Comparison of ENCODE assay signal across 14 cellular contexts in genomic region chr19:4794971-4795370, GRCh38. TPM values are rescaled to one million over a fixed set of nuclear protein-coding genes. Genes with fewer than 3 reads are reported as not detected.
A peak's percentile ranks its signal among the peaks of the same experiment; 100 is the strongest.
DNase-seq lines count a peak whose midpoint lies in the region; ATAC-seq and TF ChIP-seq lines count a peak whose summit lies in the region.
"Had no signal": no experiment of that assay in that cellular context is flagged by ENCODE, and none has a peak within 500 bp of the region (broad histone marks: within the 10 kb centered on the region; RNA-seq: fewer than 3 reads in every experiment).

No MANE protein-coding gene starts in this region.

- intact Hi-C loops in left cardiac atrium (cut with DNase I): no loop called here
- intact Hi-C loops in colonic mucosa (cut with DNase I): no loop called here

- peaks cover 0 to 8% (median 3%) of the 10 kb centered on the region in 3 donors for H3K36me3 Mint-ChIP-seq in immature natural killer cell

- no peak for TF ChIP-seq CTCF in right atrium auricular region (IDR thresholded peaks at IDR 0.05)
- no peak for TF ChIP-seq CTCF in colonic mucosa (IDR thresholded peaks at IDR 0.05)

- H3K27me3 ChIP-seq in right atrium auricular region (no peaks in the 10 kb centered on the region), thymus (ENCODE audit: control insufficient read depth, insufficient read depth) (no peaks in the 10 kb centered on the region), colonic mucosa (no peaks in the 10 kb centered on the region)
- H3K27me3 ChIP-seq: upper lobe of right lung had no signal

- H3K4me1 ChIP-seq in right atrium auricular region: peaks cover 0 to 48% of the 10 kb centered on the region in 2 donors
- H3K4me1 ChIP-seq in thymus (ENCODE audit: control insufficient read depth, insufficient read depth, low read length): peaks cover 8% of the 10 kb centered on the region
- peaks cover 10% of the 10 kb centered on the region for H3K4me1 ChIP-seq in colonic mucosa

- DNase-seq in right atrium auricular region (ENCODE audit: low spot score) (no peak), left cardiac atrium (no peak), RKO (ENCODE audit: low spot score) (peak; percentile 56), epithelial cell of prostate (ENCODE audit: low read depth, low spot score) (peak; percentile 45), nucleus accumbens (lab: John Stamatoyannopoulos, UW) (no peak), immature natural killer cell (no peak), colonic mucosa (no peak)
- DNase-seq: hypothalamus, NCI-H2081 treated with DMSO at 0.1 percent for 48 hours, NCI-H524 treated with DMSO at 0.1 percent for 48 hours, retina, T-helper 17 cell, upper lobe of right lung had no signal

- peaks cover 26 to 39% of the 10 kb centered on the region in 2 donors for H3K4me1 Mint-ChIP-seq in immature natural killer cell

- 94% methylated on average over 11 of the region's 11 CpGs for WGBS in thymus

- H3K4me3 Mint-ChIP-seq in immature natural killer cell: no peak overlapping the region
- H3K4me3 Mint-ChIP-seq: T-helper 17 cell had no signal

- H3K9me3 Mint-ChIP-seq in immature natural killer cell: no peaks in the 10 kb centered on the region

- H3K4me3 ChIP-seq in right atrium auricular region (no peak overlapping the region), thymus (ENCODE audit: low read length) (no peak overlapping the region), colonic mucosa (no peak overlapping the region)
- H3K4me3 ChIP-seq: upper lobe of right lung had no signal

- H3K27ac Mint-ChIP-seq in immature natural killer cell: peak overlapping the region in 3 of 6 donors; percentile 7 to 48 (median 28)
- H3K27ac Mint-ChIP-seq: T-helper 17 cell had no signal

- H3K9me3 ChIP-seq in right atrium auricular region: no peaks in the 10 kb centered on the region
- H3K9me3 ChIP-seq in thymus (ENCODE audit: control insufficient read depth): no peaks in the 10 kb centered on the region
- no peaks in the 10 kb centered on the region for H3K9me3 ChIP-seq in colonic mucosa
- H3K9me3 ChIP-seq: upper lobe of right lung had no signal

- no peak overlapping the region for H3K9ac ChIP-seq in colonic mucosa (ENCODE audit: low read depth in 2 of 2, low read length in 2 of 2)

- H3K36me3 ChIP-seq in right atrium auricular region (peaks cover 39% of the 10 kb centered on the region), thymus (ENCODE audit: control insufficient read depth, insufficient read depth) (peaks cover 37% of the 10 kb centered on the region), colonic mucosa (no peaks in the 10 kb centered on the region)

- H3K27ac ChIP-seq in right atrium auricular region (peak overlapping the region; percentile 35), epithelial cell of prostate (peak overlapping the region; percentile 66), thymus (ENCODE audit: low read depth) (peak overlapping the region; percentile 74), colonic mucosa (no peak overlapping the region)
- H3K27ac ChIP-seq: upper lobe of right lung had no signal

- no peak for ATAC-seq in left cardiac atrium
- ATAC-seq: T-helper 17 cell, upper lobe of right lung had no signal

- peaks cover 2 to 4% (median 2%) of the 10 kb centered on the region in 3 donors for H3K27me3 Mint-ChIP-seq in immature natural killer cell (ENCODE audit: low read depth in 3 of 3)
- H3K27me3 Mint-ChIP-seq: T-helper 17 cell had no signal

RNA-seq across cellular contexts. Expression of gene FEM1A, which starts 3.4 kb away (rescaled TPM):
- total RNA-seq in right atrium auricular region (10 to 100 TPM; 30.5 to 51.3 TPM), left cardiac atrium (10 to 100 TPM; 24.1 to 25.0 TPM), colonic mucosa (10 to 100 TPM; 10.4 to 13.3 TPM)
- polyA plus RNA-seq in thymus (5.5 TPM), immature natural killer cell (1 to 10 TPM in 2 of 3 donors, under 1 TPM in 1; 0.80 to 5.2 (median 2.2) TPM)

RNA-seq across cellular contexts. Expression of gene TICAM1, which starts 36.5 kb away (rescaled TPM):
- 1 to 10 TPM; 3.0 to 7.6 TPM for total RNA-seq in right atrium auricular region
- 1 to 10 TPM; 6.9 to 8.0 TPM for total RNA-seq in left cardiac atrium
- polyA plus RNA-seq in thymus: 4.7 TPM
- 10 to 100 TPM in 1 of 3 donors, 1 to 10 TPM in 2; 3.3 to 15.7 (median 4.5) TPM for polyA plus RNA-seq in immature natural killer cell
- 10 to 100 TPM; 14.0 to 27.2 TPM for total RNA-seq in colonic mucosa

Comparison
In these comparisons a context has a peak if more than half of its experiments do, and no peak if none do; other contexts are left out.
1. DNase-seq: peak in RKO (single experiment) and epithelial cell of prostate (single experiment); none in right atrium auricular region (single experiment), left cardiac atrium (single experiment), nucleus accumbens (0 of 56), immature natural killer cell (0 of 3) and colonic mucosa (single experiment).